ENCODE assay signal across 8 cellular contexts in genomic region chr6:70376628-70377027, GRCh38.
"Had no signal": no experiment of that assay in that cellular context is flagged by ENCODE, and none has a peak within 500 bp of the region (broad histone marks: within the 10 kb centered on the region; RNA-seq: fewer than 3 reads in every experiment).

No MANE protein-coding gene starts in this region.

- H3K9me3 ChIP-seq: HAP-1 had no signal

- H3K9me3 Mint-ChIP-seq: GM23338, H9, HFFc6 had no signal

- H3K4me2 ChIP-seq: GM23338 had no signal

- H3K9ac ChIP-seq: GM23248 had no signal

- H3K4me3 Mint-ChIP-seq: GM23338, H9, HFFc6 had no signal

- H2AFZ ChIP-seq: GM23248, GM23338 had no signal

- H3K27ac Mint-ChIP-seq: GM23338, H9, HFFc6 had no signal

- H3K36me3 ChIP-seq: HAP-1 had no signal

- FAIRE-seq: H1 had no signal

- H3K4me1 ChIP-seq: HAP-1 had no signal

- DNase-seq: GOT3, HCEC 1CT had no signal

- H3K4me3 ChIP-seq: GM23248, GM23338, HAP-1 had no signal

- H3K27ac ChIP-seq: GM23248 had no signal
